In genomic region chrX:74382613-74383012, GRCh38 we compare ENCODE assay signal across 8 cellular contexts. TPM values are rescaled to one million over a fixed set of nuclear protein-coding genes. Genes with fewer than 3 reads are reported as not detected.
A peak's percentile ranks its signal among the peaks of the same experiment; 100 is the strongest.
DNase-seq lines count a peak whose midpoint lies in the region; ATAC-seq, FAIRE-seq and TF ChIP-seq lines count a peak whose summit lies in the region.

No MANE protein-coding gene starts in this region.

- in situ Hi-C loops in HepG2 (cut with HindIII; ENCODE audit: extremely low pct_ligation_motif_present, low pct_unique_long_range_greater_than_20kb), result no loop called here

- no peak for TF ChIP-seq POLR2A in HepG2 (IDR thresholded peaks at IDR 0.05; ENCODE audit: insufficient read depth in 1 of 2, low read depth in 2 of 2, low read length in 2 of 2)

- no peak overlapping the region for H3K27ac ChIP-seq in HepG2 (ENCODE audit: extremely low read length, insufficient read depth, low read length)

- no peaks in the 10 kb centered on the region for H3K79me2 ChIP-seq in HepG2 (ENCODE audit: insufficient read depth, low read length)

- H3K4me2 ChIP-seq in HepG2 (ENCODE audit: low read depth, low read length), result no peak overlapping the region

- H3K4me1 ChIP-seq in HepG2 (ENCODE audit: insufficient read depth, low read length), result no peaks in the 10 kb centered on the region

- TF ChIP-seq EP300 in HepG2 (IDR thresholded peaks at IDR 0.05; ENCODE audit: low read depth in 2 of 2, low read length in 2 of 2) (no peak), HepG2 (CRISPR knock-in tag; IDR thresholded peaks at IDR 0.05; ENCODE audit: borderline replicate concordance) (no peak)

- H2AFZ ChIP-seq in HepG2 (ENCODE audit: low read length), result no peak overlapping the region

- H3K4me3 ChIP-seq in GM12865 (ENCODE audit: low read depth, low read length) (no peak overlapping the region), choroid plexus epithelial cell (ENCODE audit: low read depth, low read length) (no peak overlapping the region), HepG2 (replicated peaks in 1 of 3; ENCODE audit: insufficient read depth in 1 of 3, low read depth in 2 of 3, low read length in 3 of 3) (no peak overlapping the region)

- H3K9ac ChIP-seq in HepG2 (ENCODE audit: insufficient read depth, low read depth, low read length), result no peak overlapping the region

- intact Hi-C loops in HepG2 (cut with micrococcal nuclease; ENCODE audit: unreplicated experiment), result no loop called here

- ATAC-seq in HG02678 (IDR thresholded peaks at IDR 0.05; ENCODE audit: unreplicated experiment) (peak; percentile 59), HepG2 (peak; percentile 89), GM21737 (IDR thresholded peaks at IDR 0.05; ENCODE audit: unreplicated experiment) (no peak)

- no peaks in the 10 kb centered on the region for H3K36me3 ChIP-seq in HepG2 (replicated peaks in 1 of 2; ENCODE audit: control insufficient read depth in 1 of 2, insufficient read depth in 2 of 2, low read length in 2 of 2)

- POLR2A ChIA-PET in HepG2 (lab: Yijun Ruan, JAX), result no interaction called here

- CTCF ChIA-PET in HepG2 (lab: Yijun Ruan, JAX; ENCODE audit: low intra/inter-chr PET ratio, low total read pairs), result interaction anchor here (2.2 kb wide), 1 partner anchor 167 kb away, joined by 17 read pairs; no protein-coding TSS in a partner anchor

- H3K27me3 ChIP-seq in HepG2 (ENCODE audit: control insufficient read depth in 1 of 2, insufficient read depth in 2 of 2, low read length in 2 of 2), result no peaks in the 10 kb centered on the region

- no peak for TF ChIP-seq RAD21 in HepG2 (CRISPR knock-in tag; IDR thresholded peaks at IDR 0.05)

- no peaks in the 10 kb centered on the region for H4K20me1 ChIP-seq in HepG2 (ENCODE audit: insufficient read depth, low read length)

- no peaks in the 10 kb centered on the region for H3K9me3 ChIP-seq in HepG2 (ENCODE audit: low read length)

- DNase-seq in GM12865 (ENCODE audit: low read depth) (peak; percentile 49), NCI-H446 treated with DMSO at 0.1 percent for 48 hours (lab: John Stamatoyannopoulos, UW) (peak; percentile 1), choroid plexus epithelial cell (ENCODE audit: low read depth) (peak; percentile 73), HepG2 (ENCODE audit: low spot score) (peak; percentile 29)
- DNase-seq in activated CD4-positive, alpha-beta T cell treated with anti-CD3 and anti-CD28 coated beads for 1 hour, result peak; percentile 22
- peak; percentile 24 to 56 (median 42) for DNase-seq in stimulated activated CD4-positive, alpha-beta T cell treated with anti-CD3 and anti-CD28 coated beads, TNF-alpha, amount 100 ng/mL, for 48 hours (ENCODE audit: low read depth in 3 of 3)

- peak; percentile 4 for FAIRE-seq in HepG2 (lab: Jason Lieb, UNC)

- WGBS in HepG2 (ENCODE audit: low lambda C conversion rate), result 0% methylated on average over 2 of the region's 2 CpGs

- no TSS peak for BruUV-seq in HepG2 (replicated peaks; lab: Mats Ljungman, UMichigan)

- peak; percentile 73 for TF ChIP-seq CTCF in GM12865 (IDR thresholded peaks at IDR 0.05; ENCODE audit: insufficient read depth, low read depth, low read length, missing control alignments)
- peak; percentile 82 for TF ChIP-seq CTCF in choroid plexus epithelial cell (conservative IDR thresholded peaks at IDR 0.05; ENCODE audit: low read depth, low read length)
- TF ChIP-seq CTCF in HepG2 (CRISPR knock-in tag; IDR thresholded peaks at IDR 0.05), result peak; percentile 61

TF ChIP-seq in HepG2, 621 proteins besides CTCF, POLR2A, EP300 and RAD21:
- peak; percentile 30 for TF ChIP-seq STAG1 (CRISPR knock-in tag; IDR thresholded peaks at IDR 0.05)
- no peak for TF ChIP-seq THRA (CRISPR knock-in tag; IDR thresholded peaks at IDR 0.05; ENCODE audit: borderline replicate concordance)

RNA-seq across cellular contexts. Expression of gene SLC16A2, which starts 38.7 kb away (rescaled TPM):
- 0.07 TPM in 1 of 2 replicates, not detected in the other for total RNA-seq in HepG2 (2016; rRNA removed; fragmentation: Illumina TruSeq; extraction: Trizol)
- total RNA-seq in HepG2 (2016; cell fraction: cytosol; rRNA removed; fragmentation: Illumina TruSeq; extraction: Trizol; ENCODE audit: low read depth), result not detected in 2 replicates
- total RNA-seq in HepG2 (2016; cell fraction: insoluble cytoplasmic fraction; rRNA removed; fragmentation: Illumina TruSeq; extraction: Trizol), result not detected in 2 replicates
- total RNA-seq in HepG2 (2016; cell fraction: membrane; rRNA removed; fragmentation: Illumina TruSeq; extraction: Trizol), result not detected in 2 replicates
- 0.12 TPM in 1 of 2 replicates, not detected in the other for total RNA-seq in HepG2 (2016; cell fraction: nucleus; rRNA removed; fragmentation: Illumina TruSeq; extraction: Trizol)
- 0.05 and 0.08 TPM in 2 replicates for polyA plus RNA-seq in HepG2 (2011; rRNA removed)
- polyA plus RNA-seq in HepG2 (2011; cell fraction: cytosol; rRNA removed), result 0.01 and 0.05 TPM in 2 replicates
- 0.08 and 0.09 TPM in 2 replicates for polyA plus RNA-seq in HepG2 (2011; cell fraction: nucleus; rRNA removed)
- not detected in 2 replicates for polyA plus RNA-seq in HepG2 (2012)
- polyA plus RNA-seq in HepG2 (2016; cell fraction: cytosol; fragmentation: Illumina TruSeq; extraction: Trizol; ENCODE audit: low read depth), result not detected in 2 replicates
- not detected in 2 replicates for polyA plus RNA-seq in HepG2 (2016; cell fraction: insoluble cytoplasmic fraction; fragmentation: Illumina TruSeq; extraction: Trizol; ENCODE audit: low read depth)
- polyA plus RNA-seq in HepG2 (2016; cell fraction: membrane; fragmentation: Illumina TruSeq; extraction: Trizol; ENCODE audit: low read depth), result not detected in 2 replicates
- polyA plus RNA-seq in HepG2 (2016; cell fraction: nucleus; fragmentation: Illumina TruSeq; extraction: Trizol; ENCODE audit: insufficient read depth, low read depth), result 0.15 TPM in 1 of 2 replicates, not detected in the other
- 0.14 and 0.24 TPM in 2 replicates for polyA minus RNA-seq in HepG2 (2011; rRNA and poly(A)+ RNA removed; ENCODE audit: low replicate concordance)
- polyA minus RNA-seq in HepG2 (2011; cell fraction: cytosol; rRNA and poly(A)+ RNA removed), result not detected in 2 replicates
- not detected in 2 replicates for polyA minus RNA-seq in HepG2 (2011; cell fraction: nucleus; rRNA and poly(A)+ RNA removed)

Comparison
In these comparisons a context has a peak if more than half of its experiments do, and no peak if none do; other contexts are left out.
1. DNase-seq: peak in every context shown above with its lines; median percentile 73 in choroid plexus epithelial cell; 49 in GM12865; 42 in stimulated activated CD4-positive, alpha-beta T cell treated with anti-CD3 and anti-CD28 coated beads, TNF-alpha, amount 100 ng/mL, for 48 hours; 29 in HepG2; 22 in activated CD4-positive, alpha-beta T cell treated with anti-CD3 and anti-CD28 coated beads for 1 hour; 1 in NCI-H446 treated with DMSO at 0.1 percent for 48 hours.